Comparison of ENCODE assay signal across 8 cellular contexts in genomic region chr2:23384551-23385349, GRCh38. TPM values are rescaled to one million over a fixed set of nuclear protein-coding genes. Genes with fewer than 3 reads are reported as not detected.
DNase-seq lines count a peak whose midpoint lies in the region; ATAC-seq and TF ChIP-seq lines count a peak whose summit lies in the region.

KLHL29 (plus strand) TSS chr2:23385179; CDS start chr2:23562197, 177,018 bp downstream.

- H3K4me3 Mint-ChIP-seq in CD4-positive, CD25-positive, alpha-beta regulatory T cell = peak within 1 kb of the TSS; percentile 72 to 92 (median 82)

- no peaks in the 10 kb centered on the region for H3K36me3 ChIP-seq in CD4-positive, CD25-positive, alpha-beta regulatory T cell (ENCODE audit: control insufficient read depth, insufficient read depth, low read length)
- H3K36me3 ChIP-seq in Peyer's patch = no peaks in the 10 kb centered on the region
- H3K36me3 ChIP-seq in gastroesophageal sphincter = no peaks in the 10 kb centered on the region
- H3K36me3 ChIP-seq in testis (ENCODE audit: low read depth, missing control alignments) = no peaks in the 10 kb centered on the region

- peaks cover 27% of the 10 kb centered on the region for H3K27me3 ChIP-seq in CD4-positive, CD25-positive, alpha-beta regulatory T cell (ENCODE audit: control insufficient read depth, insufficient read depth, low read length)
- H3K27me3 ChIP-seq in Peyer's patch = peaks cover 0 to 8% of the 10 kb centered on the region in 2 donors
- H3K27me3 ChIP-seq in gastroesophageal sphincter = no peaks in the 10 kb centered on the region
- no peaks in the 10 kb centered on the region for H3K27me3 ChIP-seq in testis

- no peak for TF ChIP-seq POLR2A in Peyer's patch (IDR thresholded peaks at IDR 0.05)
- peak; percentile 51 to 79 for TF ChIP-seq POLR2A in gastroesophageal sphincter (IDR thresholded peaks at IDR 0.05)
- TF ChIP-seq POLR2A in testis (IDR thresholded peaks at IDR 0.05) = no peak

- no peak within 1 kb of the TSS for H3K27ac ChIP-seq in CD4-positive, CD25-positive, alpha-beta regulatory T cell (ENCODE audit: insufficient read depth, low read length, poor library complexity, severe bottlenecking)
- H3K27ac ChIP-seq in Peyer's patch (peak within 1 kb of the TSS; percentile 40 to 82 (median 76)), gastroesophageal sphincter (peak within 1 kb of the TSS; percentile 67 to 95 (median 94)), testis (peak within 1 kb of the TSS in 1 of 2 donors; percentile 35)

- H3K4me3 ChIP-seq in CD4-positive, CD25-positive, alpha-beta regulatory T cell (ENCODE audit: low read depth, low read length) = no peak within 1 kb of the TSS
- H3K4me3 ChIP-seq in Peyer's patch = peak within 1 kb of the TSS; percentile 48 to 73 (median 62)
- H3K4me3 ChIP-seq in gastroesophageal sphincter = peak within 1 kb of the TSS; percentile 80 to 93
- peak within 1 kb of the TSS; percentile 62 to 64 for H3K4me3 ChIP-seq in testis

- H3K4me1 ChIP-seq in CD4-positive, CD25-positive, alpha-beta regulatory T cell (ENCODE audit: control insufficient read depth, insufficient read depth, low read length, poor library complexity, severe bottlenecking) = peaks cover 10% of the 10 kb centered on the region
- H3K4me1 ChIP-seq in Peyer's patch = peaks cover 0 to 21% (median 5%) of the 10 kb centered on the region in 4 donors
- peaks cover 0 to 53% (median 0%) of the 10 kb centered on the region in 3 donors for H3K4me1 ChIP-seq in gastroesophageal sphincter
- no peaks in the 10 kb centered on the region for H3K4me1 ChIP-seq in testis

- H3K27me3 Mint-ChIP-seq in CD4-positive, CD25-positive, alpha-beta regulatory T cell = peaks cover 54% of the 10 kb centered on the region

- WGBS in gastroesophageal sphincter (ENCODE audit: low coverage in 1 of 2), 2 donors = 71% methylated on average over 3 of the region's 92 CpGs; no CpG with 5 or more reads in 1 of the 2 donors
- WGBS in testis, 2 donors = 9 to 16% methylated on average over 14 to 33 of the region's 92 CpGs

- peaks cover 0 to 3% (median 0%) of the 10 kb centered on the region in 7 donors for H3K9me3 Mint-ChIP-seq in CD4-positive, CD25-positive, alpha-beta regulatory T cell

- peaks cover 4 to 28% (median 12%) of the 10 kb centered on the region in 4 donors for H3K4me1 Mint-ChIP-seq in CD4-positive, CD25-positive, alpha-beta regulatory T cell

- H3K36me3 Mint-ChIP-seq in CD4-positive, CD25-positive, alpha-beta regulatory T cell = no peaks in the 10 kb centered on the region

- ATAC-seq in CD4-positive, CD25-positive, alpha-beta regulatory T cell (ENCODE audit: low read depth in 2 of 2) = peak; percentile 64 to 69
- ATAC-seq in GM19324 (IDR thresholded peaks at IDR 0.05; ENCODE audit: low FRiP score, unreplicated experiment) (peak; percentile 70), HG03432 (IDR thresholded peaks at IDR 0.05; ENCODE audit: unreplicated experiment) (peak; percentile 72), gastroesophageal sphincter (peak; percentile 88)

- intact Hi-C loops in testis (cut with DNase I; ENCODE audit: low total_unique reads) = no loop called here

- no peaks in the 10 kb centered on the region for H3K9me3 ChIP-seq in CD4-positive, CD25-positive, alpha-beta regulatory T cell (ENCODE audit: control insufficient read depth in 2 of 2, low read length in 2 of 2)
- H3K9me3 ChIP-seq in Peyer's patch (no peaks in the 10 kb centered on the region), gastroesophageal sphincter (no peaks in the 10 kb centered on the region), testis (no peaks in the 10 kb centered on the region)

- DNase-seq in CD4-positive, CD25-positive, alpha-beta regulatory T cell = peak; percentile 24 to 54 (median 49)
- peak; percentile 73 to 88 (median 86) for DNase-seq in Peyer's patch
- DNase-seq in activated gamma-delta T cell treated with anti-CD3 and anti-CD28 coated beads, Interleukin-2, amount 50 U/mL, for 16 hours (ENCODE audit: low read depth) = peak; percentile 28
- peak; percentile 59 for DNase-seq in occipital lobe (lab: John Stamatoyannopoulos, UW)
- DNase-seq in testis = peak; percentile 89

- peak within 1 kb of the TSS in 1 of 3 donors; percentile 4 for H3K27ac Mint-ChIP-seq in CD4-positive, CD25-positive, alpha-beta regulatory T cell

- no peak for TF ChIP-seq EP300 in gastroesophageal sphincter (IDR thresholded peaks at IDR 0.05)

- TF ChIP-seq CTCF in Peyer's patch (IDR thresholded peaks at IDR 0.05) (no peak), gastroesophageal sphincter (IDR thresholded peaks at IDR 0.05) (no peak), testis (IDR thresholded peaks at IDR 0.05) (no peak)

RNA-seq across cellular contexts. Expression of gene KLHL29, which starts in this region (rescaled TPM):
- total RNA-seq in CD4-positive, CD25-positive, alpha-beta regulatory T cell = 1.3 TPM
- under 1 TPM; 0.09 to 0.31 (median 0.20) TPM for polyA plus RNA-seq in CD4-positive, CD25-positive, alpha-beta regulatory T cell
- total RNA-seq in Peyer's patch = 10 to 100 TPM in 1 of 4 donors, 1 to 10 TPM in 3; 1.1 to 18.2 (median 5.0) TPM
- total RNA-seq in gastroesophageal sphincter = 10 to 100 TPM; 15.2 to 31.5 (median 24.2) TPM
- 8.4 TPM for total RNA-seq in occipital lobe
- total RNA-seq in testis = 10 to 100 TPM in 1 of 2 donors, 1 to 10 TPM in 1; 7.9 to 10.9 TPM
- 3.3 TPM for polyA plus RNA-seq in testis (ENCODE audit: insufficient read depth, low read depth, low replicate concordance)

Comparison
In these comparisons a context has a peak if more than half of its experiments do, and no peak if none do; other contexts are left out.
1. DNase-seq: peak in every context shown above with its lines; median percentile 89 in testis; 86 in Peyer's patch; 59 in occipital lobe; 49 in CD4-positive, CD25-positive, alpha-beta regulatory T cell; 28 in activated gamma-delta T cell treated with anti-CD3 and anti-CD28 coated beads, Interleukin-2, amount 50 U/mL, for 16 hours.
2. POLR2A ChIP-seq: peak in gastroesophageal sphincter (2 of 2); none in Peyer's patch (0 of 2) and testis (single experiment).
3. Peak in every context shown above with its lines, with median percentiles within 50 percentile points of each other: ATAC-seq.